14 cellular contexts compared by ENCODE assay signal in genomic region chr10:17005621-17006566, GRCh38.
DNase-seq lines count a peak whose midpoint lies in the region; ATAC-seq and TF ChIP-seq lines count a peak whose summit lies in the region.
"Had no signal": no experiment of that assay in that cellular context is flagged by ENCODE, and none has a peak within 500 bp of the region (broad histone marks: within the 10 kb centered on the region; RNA-seq: fewer than 3 reads in every experiment).

No MANE protein-coding gene starts in this region.

- TF ChIP-seq POLR2A in upper lobe of left lung (IDR thresholded peaks at IDR 0.05): no peak

- WGBS in upper lobe of left lung, 2 donors: 69 to 72% methylated on average over 8 of the region's 8 CpGs

- POLR2A ChIA-PET in activated CD8-positive, alpha-beta T cell treated with anti-CD3 and anti-CD28 coated beads, Interleukin-2, amount 10 ng/mL, durations not matched to agents 7 days and 5 days (lab: Charles Lee): no interaction called here

- H3K27ac Mint-ChIP-seq in activated naive CD4-positive, alpha-beta T cell treated with anti-CD3 and anti-CD28 coated beads, Interleukin-2, amount 50 U/mL, for 24 hours: peak overlapping the region; percentile 12
- no peak overlapping the region for H3K27ac Mint-ChIP-seq in activated naive CD4-positive, alpha-beta T cell treated with anti-CD3 and anti-CD28 coated beads for 36 hours
- peak overlapping the region; percentile 2 for H3K27ac Mint-ChIP-seq in chondrocyte (ENCODE audit: unreplicated experiment)
- no peak overlapping the region for H3K27ac Mint-ChIP-seq in activated CD8-positive, alpha-beta T cell treated with anti-CD3 and anti-CD28 coated beads, Interleukin-2, amount 10 ng/mL, durations not matched to agents 7 days and 5 days

- H3K36me3 ChIP-seq in muscle layer of duodenum (ENCODE audit: control insufficient read depth in 1 of 2, insufficient read depth in 2 of 2, low read length in 2 of 2) (peaks cover 0 to 14% of the 10 kb centered on the region in 2 donors), upper lobe of left lung (no peaks in the 10 kb centered on the region)

- no peak for TF ChIP-seq EP300 in upper lobe of left lung (IDR thresholded peaks at IDR 0.05)

- DNase-seq in activated naive CD4-positive, alpha-beta T cell treated with anti-CD3 and anti-CD28 coated beads for 36 hours: no peak
- DNase-seq in chondrocyte (ENCODE audit: low spot score): no peak
- no peak for DNase-seq in upper lobe of left lung
- DNase-seq in DMS153 treated with DMSO at 0.1 percent for 48 hours (lab: John Stamatoyannopoulos, UW; ENCODE audit: unreplicated experiment): no peak
- DNase-seq in mucosa of gallbladder (ENCODE audit: low spot score): no peak
- no peak for DNase-seq in activated CD8-positive, alpha-beta T cell treated with anti-CD3 and anti-CD28 coated beads, Interleukin-2, amount 10 ng/mL, durations not matched to agents 7 days and 5 days
- DNase-seq: 8988T; activated CD8-positive, alpha-beta memory T cell treated with anti-CD3 and anti-CD28 coated beads for 24 hours; activated gamma-delta T cell treated with Interleukin-2 at 50 U/mL for 16 hours; Caco-2; immature natural killer cell had no signal

- H3K4me1 ChIP-seq in muscle layer of duodenum (ENCODE audit: control insufficient read depth in 1 of 2, insufficient read depth in 2 of 2, low read length in 2 of 2) (peaks cover 10 to 24% of the 10 kb centered on the region in 2 donors), upper lobe of left lung (peaks cover 49 to 57% (median 56%) of the 10 kb centered on the region in 4 donors)
- H3K4me1 ChIP-seq: Caco-2 had no signal

- TF ChIP-seq CTCF in chondrocyte (IDR thresholded peaks at IDR 0.05) (no peak), upper lobe of left lung (IDR thresholded peaks at IDR 0.05) (no peak)

- H3K4me3 Mint-ChIP-seq in activated naive CD4-positive, alpha-beta T cell treated with anti-CD3 and anti-CD28 coated beads, Interleukin-2, amount 50 U/mL, for 24 hours: no peak overlapping the region
- H3K4me3 Mint-ChIP-seq in activated naive CD4-positive, alpha-beta T cell treated with anti-CD3 and anti-CD28 coated beads for 36 hours: no peak overlapping the region
- no peak overlapping the region for H3K4me3 Mint-ChIP-seq in chondrocyte (ENCODE audit: unreplicated experiment)
- H3K4me3 Mint-ChIP-seq in activated CD8-positive, alpha-beta T cell treated with anti-CD3 and anti-CD28 coated beads, Interleukin-2, amount 10 ng/mL, durations not matched to agents 7 days and 5 days: no peak overlapping the region
- H3K4me3 Mint-ChIP-seq: immature natural killer cell had no signal

- peaks cover under 1% of the 10 kb centered on the region for H3K36me3 Mint-ChIP-seq in activated naive CD4-positive, alpha-beta T cell treated with anti-CD3 and anti-CD28 coated beads, Interleukin-2, amount 50 U/mL, for 24 hours
- H3K36me3 Mint-ChIP-seq in activated naive CD4-positive, alpha-beta T cell treated with anti-CD3 and anti-CD28 coated beads for 36 hours (ENCODE audit: low read depth): no peaks in the 10 kb centered on the region
- H3K36me3 Mint-ChIP-seq in chondrocyte (ENCODE audit: low read depth): no peaks in the 10 kb centered on the region
- H3K36me3 Mint-ChIP-seq in activated CD8-positive, alpha-beta T cell treated with anti-CD3 and anti-CD28 coated beads, Interleukin-2, amount 10 ng/mL, durations not matched to agents 7 days and 5 days (ENCODE audit: low read depth): peaks cover 6% of the 10 kb centered on the region

- H3K4me1 Mint-ChIP-seq in activated naive CD4-positive, alpha-beta T cell treated with anti-CD3 and anti-CD28 coated beads, Interleukin-2, amount 50 U/mL, for 24 hours: peaks cover 80% of the 10 kb centered on the region
- H3K4me1 Mint-ChIP-seq in activated naive CD4-positive, alpha-beta T cell treated with anti-CD3 and anti-CD28 coated beads for 36 hours (ENCODE audit: low read depth): peaks cover 69% of the 10 kb centered on the region
- H3K4me1 Mint-ChIP-seq in chondrocyte (ENCODE audit: low read depth): peaks cover 76% of the 10 kb centered on the region
- peaks cover 55% of the 10 kb centered on the region for H3K4me1 Mint-ChIP-seq in activated CD8-positive, alpha-beta T cell treated with anti-CD3 and anti-CD28 coated beads, Interleukin-2, amount 10 ng/mL, durations not matched to agents 7 days and 5 days (ENCODE audit: low read depth)

- H3K27me3 Mint-ChIP-seq in activated naive CD4-positive, alpha-beta T cell treated with anti-CD3 and anti-CD28 coated beads, Interleukin-2, amount 50 U/mL, for 24 hours: no peaks in the 10 kb centered on the region
- H3K27me3 Mint-ChIP-seq in activated naive CD4-positive, alpha-beta T cell treated with anti-CD3 and anti-CD28 coated beads for 36 hours (ENCODE audit: low read depth): peaks cover 5% of the 10 kb centered on the region
- H3K27me3 Mint-ChIP-seq in chondrocyte (ENCODE audit: low read depth): no peaks in the 10 kb centered on the region
- H3K27me3 Mint-ChIP-seq in activated CD8-positive, alpha-beta T cell treated with anti-CD3 and anti-CD28 coated beads, Interleukin-2, amount 10 ng/mL, durations not matched to agents 7 days and 5 days (ENCODE audit: low read depth): peaks cover 3% of the 10 kb centered on the region

- H3K27me3 ChIP-seq in muscle layer of duodenum (ENCODE audit: low read depth, low read length) (no peaks in the 10 kb centered on the region), upper lobe of left lung (no peaks in the 10 kb centered on the region)

- H3K4me3 ChIP-seq in muscle layer of duodenum (ENCODE audit: low read depth in 1 of 2, low read length in 2 of 2) (no peak overlapping the region), upper lobe of left lung (no peak overlapping the region)

- CTCF ChIA-PET in activated naive CD4-positive, alpha-beta T cell treated with anti-CD3 and anti-CD28 coated beads for 36 hours (lab: Charles Lee): no interaction called here
- CTCF ChIA-PET in activated CD8-positive, alpha-beta T cell treated with anti-CD3 and anti-CD28 coated beads, Interleukin-2, amount 10 ng/mL, durations not matched to agents 7 days and 5 days (lab: Charles Lee): no interaction called here

- peak overlapping the region; percentile 41 for H3K27ac ChIP-seq in muscle layer of duodenum (ENCODE audit: low read length)
- peak overlapping the region; percentile 69 to 85 (median 76) for H3K27ac ChIP-seq in upper lobe of left lung
- H3K27ac ChIP-seq: HL-60 had no signal

- intact Hi-C loops in activated naive CD4-positive, alpha-beta T cell treated with anti-CD3 and anti-CD28 coated beads for 36 hours (cut with micrococcal nuclease): no loop called here

- H3K9me3 ChIP-seq in muscle layer of duodenum (ENCODE audit: control insufficient read depth in 1 of 2, low read length in 2 of 2): no peaks in the 10 kb centered on the region
- no peaks in the 10 kb centered on the region for H3K9me3 ChIP-seq in upper lobe of left lung

- H3K9me3 Mint-ChIP-seq in activated naive CD4-positive, alpha-beta T cell treated with anti-CD3 and anti-CD28 coated beads, Interleukin-2, amount 50 U/mL, for 24 hours: no peaks in the 10 kb centered on the region
- no peaks in the 10 kb centered on the region for H3K9me3 Mint-ChIP-seq in activated naive CD4-positive, alpha-beta T cell treated with anti-CD3 and anti-CD28 coated beads for 36 hours
- peaks cover 7% of the 10 kb centered on the region for H3K9me3 Mint-ChIP-seq in chondrocyte (ENCODE audit: low read depth)
- H3K9me3 Mint-ChIP-seq in activated CD8-positive, alpha-beta T cell treated with anti-CD3 and anti-CD28 coated beads, Interleukin-2, amount 10 ng/mL, durations not matched to agents 7 days and 5 days (ENCODE audit: insufficient read depth): no peaks in the 10 kb centered on the region
- H3K9me3 Mint-ChIP-seq: immature natural killer cell had no signal

- ATAC-seq in upper lobe of left lung (ENCODE audit: low FRiP score in 2 of 2): no peak
- ATAC-seq in activated CD8-positive, alpha-beta T cell treated with anti-CD3 and anti-CD28 coated beads, Interleukin-2, amount 10 ng/mL, durations not matched to agents 7 days and 5 days: no peak

Comparison
In these comparisons a context has a peak if more than half of its experiments do, and no peak if none do; other contexts are left out.
1. H3K27ac Mint-ChIP-seq: peak in activated naive CD4-positive, alpha-beta T cell treated with anti-CD3 and anti-CD28 coated beads, Interleukin-2, amount 50 U/mL, for 24 hours (single experiment) and chondrocyte (single experiment); none in activated naive CD4-positive, alpha-beta T cell treated with anti-CD3 and anti-CD28 coated beads for 36 hours (single experiment) and activated CD8-positive, alpha-beta T cell treated with anti-CD3 and anti-CD28 coated beads, Interleukin-2, amount 10 ng/mL, durations not matched to agents 7 days and 5 days (single experiment).